Comparison of ENCODE assay signal across 8 cellular contexts in genomic region chr7:130734525-130735272, GRCh38. TPM values are rescaled to one million over a fixed set of nuclear protein-coding genes. Genes with fewer than 3 reads are reported as not detected.
DNase-seq lines count a peak whose midpoint lies in the region; ATAC-seq and TF ChIP-seq lines count a peak whose summit lies in the region.

No MANE protein-coding gene starts in this region.

- H3K4me2 ChIP-seq in DND-41 (ENCODE audit: insufficient read depth, low read length) = peak overlapping the region; percentile 51
- H3K4me2 ChIP-seq in IMR-90 (ENCODE audit: low read depth, low read length) = peak overlapping the region; percentile 96

- no peak overlapping the region for H2BK15ac ChIP-seq in IMR-90 (ENCODE audit: low read depth, low read length)

- no peak overlapping the region for H2BK120ac ChIP-seq in IMR-90 (ENCODE audit: low read depth, low read length)

- no peak overlapping the region for H3K18ac ChIP-seq in IMR-90 (ENCODE audit: low read depth, low read length)

- BruUV-seq in IMR-90 (replicated peaks; lab: Mats Ljungman, UMichigan) = no TSS peak

- no peak overlapping the region for H4K8ac ChIP-seq in IMR-90 (ENCODE audit: low read depth in 2 of 2, low read length in 2 of 2)

- H3K4ac ChIP-seq in IMR-90 (ENCODE audit: low read depth, low read length) = no peak overlapping the region

- H3K23ac ChIP-seq in IMR-90 (ENCODE audit: low read depth, low read length) = no peak overlapping the region

- DNase-seq in DND-41 (no peak), IMR-90 (peak; percentile 3), 8988T (no peak), germinal center (ENCODE audit: low spot score) (no peak)
- peak; percentile 7 for DNase-seq in central memory CD4-positive, alpha-beta T cell

- H4K91ac ChIP-seq in IMR-90 (ENCODE audit: insufficient read depth, low read depth, low read length) = no peak overlapping the region

- POLR2A ChIA-PET in IMR-90 (lab: Charles Lee; ENCODE audit: unreplicated experiment) = no interaction called here

- no peaks in the 10 kb centered on the region for H3K36me3 ChIP-seq in DND-41 (ENCODE audit: insufficient read depth, low read length)
- no peaks in the 10 kb centered on the region for H3K36me3 ChIP-seq in IMR-90 (ENCODE audit: control insufficient read depth, insufficient read depth, low read length)
- H3K36me3 ChIP-seq in muscle layer of duodenum (ENCODE audit: control insufficient read depth in 1 of 2, insufficient read depth in 2 of 2, low read length in 2 of 2) = no peaks in the 10 kb centered on the region

- H3K27me3 ChIP-seq in DND-41 (ENCODE audit: insufficient read depth, low read length, poor library complexity) = peaks cover 49% of the 10 kb centered on the region
- H3K27me3 ChIP-seq in IMR-90 (ENCODE audit: control insufficient read depth, insufficient read depth, low read length) = peaks cover 57% of the 10 kb centered on the region
- H3K27me3 ChIP-seq in muscle layer of duodenum (ENCODE audit: low read depth, low read length) = peaks cover 33% of the 10 kb centered on the region

- no peak overlapping the region for H4K5ac ChIP-seq in IMR-90 (ENCODE audit: low read depth, low read length)

- no peaks in the 10 kb centered on the region for H3K9me3 ChIP-seq in DND-41 (ENCODE audit: insufficient read depth, low read length, severe bottlenecking)
- peaks cover 38% of the 10 kb centered on the region for H3K9me3 ChIP-seq in IMR-90 (ENCODE audit: control insufficient read depth, insufficient read depth, low read length)
- H3K9me3 ChIP-seq in muscle layer of duodenum (ENCODE audit: control insufficient read depth in 1 of 2, low read length in 2 of 2) = peaks cover 36 to 45% of the 10 kb centered on the region in 2 donors

- no peak overlapping the region for H2AK9ac ChIP-seq in IMR-90 (replicated peaks; ENCODE audit: low read depth, low read length, poor library complexity)

- WGBS in IMR-90 (ENCODE audit: extremely low coverage in 2 of 2, insufficient read length in 1 of 2), 2 experiments = 0% methylated on average over 5 of the region's 23 CpGs; no CpG with 5 or more reads in 1 of the 2 experiments

- dilution Hi-C loops in IMR-90 (cut with HindIII; ENCODE audit: low sequenced_read_pairs, unreplicated experiment) = no loop called here

- H3K79me1 ChIP-seq in IMR-90 (ENCODE audit: low read depth in 1 of 2, low read length in 2 of 2) = no peaks in the 10 kb centered on the region

- H4K20me1 ChIP-seq in DND-41 (ENCODE audit: insufficient read depth, low read length) (no peaks in the 10 kb centered on the region), IMR-90 (ENCODE audit: insufficient read depth, low read length) (no peaks in the 10 kb centered on the region)

- H3K4me3 ChIP-seq in DND-41 (ENCODE audit: low read depth in 1 of 2, low read length in 2 of 2) = no peak overlapping the region
- H3K4me3 ChIP-seq in IMR-90 (ENCODE audit: insufficient read depth, low read depth, low read length) = peak overlapping the region; percentile 91
- H3K4me3 ChIP-seq in muscle layer of duodenum (ENCODE audit: low read depth in 1 of 2, low read length in 2 of 2) = peak overlapping the region; percentile 47 to 54

- H3K4me1 ChIP-seq in DND-41 (ENCODE audit: insufficient read depth, low read length) (no peaks in the 10 kb centered on the region; the same call in 1 of the 2 replicates), IMR-90 (ENCODE audit: control insufficient read depth, insufficient read depth, low read length) (no peaks in the 10 kb centered on the region), muscle layer of duodenum (ENCODE audit: control insufficient read depth in 1 of 2, insufficient read depth in 2 of 2, low read length in 2 of 2) (peaks cover 0 to 5% of the 10 kb centered on the region in 2 donors)

- no peak overlapping the region for H2AK5ac ChIP-seq in IMR-90 (ENCODE audit: low read depth, low read length)

- H2AFZ ChIP-seq in DND-41 (ENCODE audit: low read depth, low read length) = no peak overlapping the region
- H2AFZ ChIP-seq in IMR-90 (replicated peaks; ENCODE audit: low read length, poor library complexity) = no peak overlapping the region

- CTCF ChIA-PET in IMR-90 (lab: Yijun Ruan, JAX) = interaction anchor here (0.6 kb wide), 1 partner anchor 473 kb away, joined by 3 read pairs; no protein-coding TSS in a partner anchor

- no peak overlapping the region for H3K9ac ChIP-seq in DND-41 (ENCODE audit: low read depth, low read length)
- H3K9ac ChIP-seq in IMR-90 (ENCODE audit: low read depth, low read length) = no peak overlapping the region

- H3K56ac ChIP-seq in IMR-90 (ENCODE audit: extremely low read depth, insufficient read depth, low read length) = no peak overlapping the region

- no peak for TF ChIP-seq RAD21 in IMR-90 (IDR thresholded peaks at IDR 0.05; ENCODE audit: low read length)

- H3K14ac ChIP-seq in IMR-90 (replicated peaks; ENCODE audit: low read depth, low read length) = no peak overlapping the region

- intact Hi-C loops in IMR-90 (cut with micrococcal nuclease) = no loop called here

- in situ Hi-C loops in IMR-90 (cut with MboI; ENCODE audit: low sequenced_read_pairs) = no loop called here

- H3K27ac ChIP-seq in DND-41 (ENCODE audit: low read length) (no peak overlapping the region), IMR-90 (ENCODE audit: insufficient read depth, low read length) (no peak overlapping the region), muscle layer of duodenum (ENCODE audit: low read length) (no peak overlapping the region)

- no peaks in the 10 kb centered on the region for H3K79me2 ChIP-seq in DND-41 (ENCODE audit: insufficient read depth, low read length)

- ATAC-seq in DND-41 (ENCODE audit: insufficient read depth, low read depth) (no peak), IMR-90 (ENCODE audit: low read depth) (no peak), HG02610 (IDR thresholded peaks at IDR 0.05; ENCODE audit: unreplicated experiment) (no peak), GM21447 (IDR thresholded peaks at IDR 0.05; ENCODE audit: unreplicated experiment) (no peak)

- TF ChIP-seq POLR2A in IMR-90 (IDR thresholded peaks at IDR 0.05; ENCODE audit: low read depth, low read length) = no peak

- TF ChIP-seq CTCF in DND-41 (IDR thresholded peaks at IDR 0.05; ENCODE audit: borderline replicate concordance, extremely low read depth, low read length, poor library complexity, severe bottlenecking) (no peak), IMR-90 (conservative IDR thresholded peaks at IDR 0.05; ENCODE audit: low read depth, low read length) (no peak)

- no peak overlapping the region for H2BK5ac ChIP-seq in IMR-90 (ENCODE audit: low read depth, low read length, poor library complexity, severe bottlenecking)

- H2BK20ac ChIP-seq in IMR-90 (ENCODE audit: low read depth, low read length) = no peak overlapping the region

- H3K9me1 ChIP-seq in IMR-90 (ENCODE audit: insufficient read depth, low read length) = no peaks in the 10 kb centered on the region

TF ChIP-seq in IMR-90, 13 proteins besides CTCF, POLR2A, EP300 and RAD21:
- TF ChIP-seq RFX5 (IDR thresholded peaks at IDR 0.05; ENCODE audit: low read depth, low read length) (no peak), ELK1 (IDR thresholded peaks at IDR 0.05; ENCODE audit: borderline replicate concordance, low read depth, low read length) (no peak), SMC3 (IDR thresholded peaks at IDR 0.05; ENCODE audit: low read depth, low read length) (no peak), RCOR1 (IDR thresholded peaks at IDR 0.05; ENCODE audit: insufficient replicate concordance, low read length) (no peak), USF2 (IDR thresholded peaks at IDR 0.05; ENCODE audit: low read depth, low read length) (no peak)

RNA-seq across cellular contexts. Expression of gene KLF14, which starts 0.7 kb away (rescaled TPM):
- not detected in 2 replicates for total RNA-seq in IMR-90 (2012; rRNA removed)
- polyA plus RNA-seq in IMR-90 (2012; rRNA removed) = 0.05 and 0.07 TPM in 2 replicates
- 0.05 TPM in 1 of 2 replicates, not detected in the other for polyA plus RNA-seq in IMR-90 (2012; cell fraction: cytosol; rRNA removed)
- polyA plus RNA-seq in IMR-90 (2012; cell fraction: nucleus; rRNA removed; ENCODE audit: low replicate concordance) = 0.07 and 0.09 TPM in 2 replicates

RNA-seq across cellular contexts. Expression of gene TSGA13, which starts 48.4 kb away (rescaled TPM):
- not detected in 2 replicates for total RNA-seq in IMR-90 (2012; rRNA removed)
- not detected in 2 replicates for polyA plus RNA-seq in IMR-90 (2012; rRNA removed)
- not detected in 2 replicates for polyA plus RNA-seq in IMR-90 (2012; cell fraction: cytosol; rRNA removed)
- not detected in 2 replicates for polyA plus RNA-seq in IMR-90 (2012; cell fraction: nucleus; rRNA removed; ENCODE audit: low replicate concordance)

Comparison
In these comparisons a context has a peak if more than half of its experiments do, and no peak if none do; other contexts are left out.
1. DNase-seq: peak in IMR-90 (single experiment) and central memory CD4-positive, alpha-beta T cell (single experiment); none in DND-41 (single experiment), 8988T (single experiment) and germinal center (single experiment).
2. H3K4me3 ChIP-seq: peak in IMR-90 (single experiment) and muscle layer of duodenum (2 of 2); none in DND-41 (0 of 2).